In the genomic region with DNA sequence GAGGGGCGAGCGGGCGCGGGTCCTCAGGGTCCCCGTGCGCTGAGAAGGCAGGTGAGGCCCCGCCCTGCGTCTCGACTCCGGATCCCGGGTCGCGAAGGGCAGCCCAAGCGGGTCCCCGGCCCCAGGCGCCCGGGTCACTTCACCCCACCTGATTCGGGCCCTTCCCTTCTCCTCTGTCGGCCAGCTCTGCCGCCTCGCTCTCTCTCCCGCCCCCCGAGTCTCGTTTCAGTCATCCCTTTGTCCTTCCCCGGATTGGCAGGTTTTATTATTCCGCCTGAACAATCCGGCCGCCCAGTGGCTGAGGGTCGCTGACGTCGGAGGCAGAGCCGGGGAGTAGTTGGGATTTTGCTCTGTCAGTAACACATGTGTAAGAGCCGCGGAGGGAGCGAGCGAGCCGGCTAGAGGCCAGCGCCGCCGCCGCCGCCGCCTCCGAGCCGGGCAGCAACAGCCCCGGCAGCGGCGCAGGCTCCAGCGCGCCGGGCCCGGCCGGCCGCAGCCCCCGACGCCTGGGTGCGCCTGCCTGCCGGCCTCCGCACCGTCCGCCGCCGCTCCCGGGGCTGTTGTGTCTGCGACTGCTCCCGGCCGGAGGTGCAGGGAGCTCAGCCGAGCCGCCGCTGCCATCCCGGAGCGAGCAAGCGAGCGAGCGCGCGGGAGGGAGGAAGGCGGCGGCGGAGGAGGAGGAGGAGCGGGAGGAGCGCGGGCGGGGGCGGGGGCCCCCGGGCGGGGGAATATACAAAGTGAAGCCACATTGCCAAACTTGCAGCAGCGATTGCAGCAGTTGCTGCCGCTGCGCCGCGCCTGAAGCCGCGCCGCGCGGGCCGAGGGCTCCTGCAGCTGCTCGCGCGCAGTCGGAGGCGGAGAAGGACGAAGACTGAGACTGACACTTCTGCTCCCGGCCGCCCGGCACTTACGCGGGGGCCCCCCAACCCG, we compare ENCODE assay signal across 8 cellular contexts. TPM values are rescaled to one million over a fixed set of nuclear protein-coding genes. Genes with fewer than 3 reads are reported as not detected.
DNase-seq lines count a peak whose midpoint lies in the region; ATAC-seq and TF ChIP-seq lines count a peak whose summit lies in the region.

A gene with protein sequence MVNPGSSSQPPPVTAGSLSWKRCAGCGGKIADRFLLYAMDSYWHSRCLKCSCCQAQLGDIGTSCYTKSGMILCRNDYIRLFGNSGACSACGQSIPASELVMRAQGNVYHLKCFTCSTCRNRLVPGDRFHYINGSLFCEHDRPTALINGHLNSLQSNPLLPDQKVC (plus strand): TSS at position 760 of the 930 bp plus-strand sequence. CDS start 3,136 bp downstream, outside the sequence.

- TF ChIP-seq CTCF in GM10248 (IDR thresholded peaks at IDR 0.05; ENCODE audit: control extremely low read depth, extremely low read depth, low read depth, missing control alignments), result no peak
- no peak for TF ChIP-seq CTCF in SK-N-SH (IDR thresholded peaks at IDR 0.05)
- peak in 2 of 4 experiments; percentile 6 to 55 for TF ChIP-seq CTCF in gastroesophageal sphincter (IDR thresholded peaks at IDR 0.05)

- H3F3A ChIP-seq in SK-N-SH (replicated peaks; ENCODE audit: insufficient read depth), result peaks cover 16% of the 10 kb centered on the region

- WGBS in SK-N-SH (ENCODE audit: low lambda C conversion rate), result 0% methylated on average over 26 of the region's 110 CpGs
- 0 to 1% methylated on average over 9 to 21 of the region's 110 CpGs for WGBS in gastroesophageal sphincter (ENCODE audit: low coverage in 1 of 2), 2 donors

- no peak for TF ChIP-seq RAD21 in SK-N-SH (IDR thresholded peaks at IDR 0.05; ENCODE audit: low read length)

- ATAC-seq in HG02610 (IDR thresholded peaks at IDR 0.05; ENCODE audit: unreplicated experiment) (peak; percentile 88), gastroesophageal sphincter (peak; percentile 95)

- H3K4me3 ChIP-seq in SK-N-SH (ENCODE audit: low read depth in 2 of 2, low read length in 1 of 2), result peak within 1 kb of the TSS; percentile 67 to 84
- peak within 1 kb of the TSS; percentile 86 to 95 for H3K4me3 ChIP-seq in gastroesophageal sphincter

- peaks cover 46% of the 10 kb centered on the region for H3K79me2 ChIP-seq in SK-N-SH (ENCODE audit: insufficient read depth)

- H3K9me2 ChIP-seq in SK-N-SH, result no peaks in the 10 kb centered on the region

- peak within 1 kb of the TSS; percentile 71 for H2AFZ ChIP-seq in SK-N-SH (ENCODE audit: low read depth)

- H3K36me3 ChIP-seq in SK-N-SH (replicated peaks in 1 of 2; ENCODE audit: control insufficient read depth in 1 of 2, insufficient read depth in 2 of 2, low read length in 1 of 2), result peaks cover 4 to 5% of the 10 kb centered on the region in 2 experiments
- H3K36me3 ChIP-seq in gastroesophageal sphincter, result no peaks in the 10 kb centered on the region

- peaks cover 0 to 7% of the 10 kb centered on the region in 2 experiments; a peak in 3 of 4 replicates for H3K4me1 ChIP-seq in SK-N-SH (ENCODE audit: control insufficient read depth in 1 of 2, insufficient read depth in 2 of 2, low read depth in 1 of 2, low read length in 1 of 2)
- peaks cover 0 to 37% (median 11%) of the 10 kb centered on the region in 3 donors for H3K4me1 ChIP-seq in gastroesophageal sphincter

- peak; percentile 88 for DNase-seq in GM10248 (ENCODE audit: extremely low spot score)
- peak; percentile 92 for DNase-seq in NCI-H1092 (lab: John Stamatoyannopoulos, UW)
- peak; percentile 92 for DNase-seq in SK-N-SH
- peak; percentile 78 for DNase-seq in activated naive CD4-positive, alpha-beta T cell treated with anti-CD3 and anti-CD28 coated beads, Interleukin-2, amount 50 U/mL, for 16 hours
- DNase-seq in non-pigmented ciliary epithelial cell (ENCODE audit: low read depth), result peak; percentile 90
- DNase-seq in superior temporal gyrus (ENCODE audit: extremely low spot score), result peak; percentile 98

- peak; percentile 83 to 95 for TF ChIP-seq POLR2A in gastroesophageal sphincter (IDR thresholded peaks at IDR 0.05)

- CTCF ChIA-PET in GM10248 (lab: Yijun Ruan, JAX) (interaction anchor here (1.0 to 1.5 kb wide), 7 partner anchors 12 to 625 kb away, joined by 3 to 5 read pairs (median 3); no protein-coding TSS in a partner anchor), SK-N-SH (lab: Yijun Ruan, JAX) (interaction anchor here (0.6 to 2.1 kb wide), 4 partner anchors 19 to 625 kb away, joined by 3 to 8 read pairs (median 3); no protein-coding TSS in a partner anchor)

- POLR2A ChIA-PET in GM10248 (lab: Yijun Ruan, JAX), result interaction anchor here (0.7 kb wide), 4 partner anchors 12 to 1356 kb away, joined by 3 read pairs; no protein-coding TSS in a partner anchor
- POLR2A ChIA-PET in SK-N-SH (lab: Yijun Ruan, JAX), result no interaction called here

- peak within 1 kb of the TSS; percentile 89 for H3K9ac ChIP-seq in SK-N-SH

- TF ChIP-seq EP300 in SK-N-SH (IDR thresholded peaks at IDR 0.05; ENCODE audit: borderline replicate concordance in 1 of 2, low read depth in 1 of 2, low read length in 1 of 2) (no peak; a peak in 1 of 4 replicates), gastroesophageal sphincter (IDR thresholded peaks at IDR 0.05) (no peak)

- peaks cover 12% of the 10 kb centered on the region; the same call in 1 of the 2 replicates for H4K20me1 ChIP-seq in SK-N-SH (ENCODE audit: insufficient read depth)

- peak within 1 kb of the TSS; percentile 62 to 83 for H3K27ac ChIP-seq in SK-N-SH (ENCODE audit: low read depth in 2 of 2, low read length in 1 of 2)
- H3K27ac ChIP-seq in gastroesophageal sphincter, result peak within 1 kb of the TSS; percentile 97 to 100 (median 98)

- peak within 1 kb of the TSS; percentile 87 for H3K4me2 ChIP-seq in SK-N-SH

- H3K27me3 ChIP-seq in SK-N-SH (ENCODE audit: insufficient read depth), result no peaks in the 10 kb centered on the region
- no peaks in the 10 kb centered on the region for H3K27me3 ChIP-seq in gastroesophageal sphincter

- no peaks in the 10 kb centered on the region for H3K9me3 ChIP-seq in SK-N-SH
- no peaks in the 10 kb centered on the region for H3K9me3 ChIP-seq in gastroesophageal sphincter

TF ChIP-seq in SK-N-SH, 30 proteins besides CTCF, POLR2A, EP300 and RAD21 (continues in another document):
- TF ChIP-seq TCF12 (IDR thresholded peaks at IDR 0.05) (no peak), RFX5 (IDR thresholded peaks at IDR 0.05; ENCODE audit: low read length) (peak; percentile 83), RCOR1 (IDR thresholded peaks at IDR 0.05; ENCODE audit: low read length) (no peak), FOSL2 (IDR thresholded peaks at IDR 0.05; ENCODE audit: borderline replicate concordance, low read depth) (peak; percentile 3; the same call in 1 of the 2 replicates), MXI1 (IDR thresholded peaks at IDR 0.05; ENCODE audit: low read depth, low read length) (peak; percentile 86), GATA2 (CRISPR knock-in tag; IDR thresholded peaks at IDR 0.05) (no peak), SIN3A (IDR thresholded peaks at IDR 0.05; ENCODE audit: borderline replicate concordance, low read depth, low read length) (no peak; the same call in 1 of the 2 replicates), ELF1 (IDR thresholded peaks at IDR 0.05) (0 out of 2 replicates have a peak, but pooled peaks have one; percentile 24), SMC3 (IDR thresholded peaks at IDR 0.05; ENCODE audit: low read depth, low read length) (no peak), GABPA (IDR thresholded peaks at IDR 0.05; ENCODE audit: low read depth) (no peak), POLR2AphosphoS5 (IDR thresholded peaks at IDR 0.05; ENCODE audit: low read depth, low read length) (peak; percentile 57; the same call in 1 of the 2 replicates), FOXM1 (IDR thresholded peaks at IDR 0.05; ENCODE audit: low read depth) (no peak), YY1 (IDR thresholded peaks at IDR 0.05; ENCODE audit: low read depth) (peak; percentile 16; the same call in 1 of the 2 replicates), TAF1 (IDR thresholded peaks at IDR 0.05; ENCODE audit: borderline replicate concordance, low read depth, low read length) (peak; percentile 83; the same call in 1 of the 2 replicates), TEAD4 (IDR thresholded peaks at IDR 0.05; ENCODE audit: borderline replicate concordance, insufficient read depth) (no peak), CHD2 (IDR thresholded peaks at IDR 0.05; ENCODE audit: low read length, partially characterized antibody) (peak; percentile 54)
- TF ChIP-seq, protein P1, sequence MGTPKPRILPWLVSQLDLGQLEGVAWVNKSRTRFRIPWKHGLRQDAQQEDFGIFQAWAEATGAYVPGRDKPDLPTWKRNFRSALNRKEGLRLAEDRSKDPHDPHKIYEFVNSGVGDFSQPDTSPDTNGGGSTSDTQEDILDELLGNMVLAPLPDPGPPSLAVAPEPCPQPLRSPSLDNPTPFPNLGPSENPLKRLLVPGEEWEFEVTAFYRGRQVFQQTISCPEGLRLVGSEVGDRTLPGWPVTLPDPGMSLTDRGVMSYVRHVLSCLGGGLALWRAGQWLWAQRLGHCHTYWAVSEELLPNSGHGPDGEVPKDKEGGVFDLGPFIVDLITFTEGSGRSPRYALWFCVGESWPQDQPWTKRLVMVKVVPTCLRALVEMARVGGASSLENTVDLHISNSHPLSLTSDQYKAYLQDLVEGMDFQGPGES (IDR thresholded peaks at IDR 0.05; ENCODE audit: low read depth, low read length), result peak; percentile 47
- TF ChIP-seq, protein P2, sequence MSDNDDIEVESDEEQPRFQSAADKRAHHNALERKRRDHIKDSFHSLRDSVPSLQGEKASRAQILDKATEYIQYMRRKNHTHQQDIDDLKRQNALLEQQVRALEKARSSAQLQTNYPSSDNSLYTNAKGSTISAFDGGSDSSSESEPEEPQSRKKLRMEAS (IDR thresholded peaks at IDR 0.05; ENCODE audit: low read depth), result peak; percentile 70
- TF ChIP-seq, protein P3, sequence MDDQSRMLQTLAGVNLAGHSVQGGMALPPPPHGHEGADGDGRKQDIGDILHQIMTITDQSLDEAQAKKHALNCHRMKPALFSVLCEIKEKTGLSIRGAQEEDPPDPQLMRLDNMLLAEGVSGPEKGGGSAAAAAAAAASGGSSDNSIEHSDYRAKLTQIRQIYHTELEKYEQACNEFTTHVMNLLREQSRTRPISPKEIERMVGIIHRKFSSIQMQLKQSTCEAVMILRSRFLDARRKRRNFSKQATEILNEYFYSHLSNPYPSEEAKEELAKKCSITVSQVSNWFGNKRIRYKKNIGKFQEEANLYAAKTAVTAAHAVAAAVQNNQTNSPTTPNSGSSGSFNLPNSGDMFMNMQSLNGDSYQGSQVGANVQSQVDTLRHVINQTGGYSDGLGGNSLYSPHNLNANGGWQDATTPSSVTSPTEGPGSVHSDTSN (IDR thresholded peaks at IDR 0.05), result peak; percentile 97

RNA-seq across cellular contexts. Expression of the gene that starts here (rescaled TPM):
- 64.7 and 71.1 TPM in 2 replicates for polyA plus RNA-seq in SK-N-SH (2012; rRNA removed)
- 63.6 and 78.5 TPM in 2 replicates for polyA plus RNA-seq in SK-N-SH (2012; cell fraction: cytosol; rRNA removed)
- 30.6 and 72.4 TPM in 2 replicates for polyA plus RNA-seq in SK-N-SH (2012; cell fraction: nucleus; rRNA removed)
- total RNA-seq in gastroesophageal sphincter, result 100 to 1,000 TPM in 1 of 4 donors, 10 to 100 TPM in 3; 44.7 to 166 (median 66.3) TPM

Comparison
In these comparisons a context has a peak if more than half of its experiments do, and no peak if none do; other contexts are left out.
1. Peak in every context shown above with its lines: DNase-seq, ATAC-seq, H3K4me3 ChIP-seq and H3K27ac ChIP-seq.